Comparison of ENCODE assay signal across 4 cellular contexts in genomic region chr20:41312007-41312406, GRCh38. TPM values are rescaled to one million over a fixed set of nuclear protein-coding genes. Genes with fewer than 3 reads are reported as not detected.
"Had no signal": no experiment of that assay in that cellular context is flagged by ENCODE, and none has a peak within 500 bp of the region (broad histone marks: within the 10 kb centered on the region; RNA-seq: fewer than 3 reads in every experiment).

No MANE protein-coding gene starts in this region.

RNA-seq across cellular contexts. Expression of gene EMILIN3, which starts 54.6 kb away (rescaled TPM):
- total RNA-seq: LHCN-M2, MCF 10A, OCI-LY7, PC-9 had no signal
